1 cellular context compared by ENCODE assay signal in genomic region chr21:41677671-41678015, GRCh38.
TF ChIP-seq lines count a peak whose summit lies in the region.

No MANE protein-coding gene starts in this region.

TF ChIP-seq in HepG2, 621 proteins besides CTCF, POLR2A, EP300 and RAD21 (continued from another document):
- TF ChIP-seq HNF4G (IDR thresholded peaks at IDR 0.05; ENCODE audit: borderline replicate concordance, low read depth, low read length) (no peak), HNF4G (CRISPR knock-in tag; IDR thresholded peaks at IDR 0.05; ENCODE audit: borderline replicate concordance, low read depth) (0 out of 2 replicates have a peak, but pooled peaks have one; percentile 15), ZNF580 (CRISPR knock-in tag; IDR thresholded peaks at IDR 0.05; ENCODE audit: borderline replicate concordance, low read depth) (no peak), SOX5 (CRISPR knock-in tag; IDR thresholded peaks at IDR 0.05; ENCODE audit: borderline replicate concordance) (peak; percentile 21; the same call in 1 of the 2 replicates), GABPA (IDR thresholded peaks at IDR 0.05; ENCODE audit: low read depth, low read length) (no peak), GABPA (CRISPR knock-in tag; IDR thresholded peaks at IDR 0.05; ENCODE audit: low read depth) (peak; percentile 33; the same call in 1 of the 2 replicates), FOXA1 (IDR thresholded peaks at IDR 0.05) (no peak), FOXA1 (CRISPR knock-in tag; IDR thresholded peaks at IDR 0.05) (peak; percentile 43; the same call in 1 of the 2 replicates), MED1 (CRISPR knock-in tag; IDR thresholded peaks at IDR 0.05) (0 out of 2 replicates have a peak, but pooled peaks have one; percentile 10), AHR (CRISPR knock-in tag; IDR thresholded peaks at IDR 0.05) (no peak), FOXP4 (CRISPR knock-in tag; IDR thresholded peaks at IDR 0.05) (peak; percentile 32; the same call in 1 of the 2 replicates), ZNF354B (CRISPR knock-in tag; IDR thresholded peaks at IDR 0.05) (no peak), ETV5 (CRISPR knock-in tag; IDR thresholded peaks at IDR 0.05; ENCODE audit: borderline replicate concordance) (peak; percentile 32; the same call in 1 of the 2 replicates), ETV6 (CRISPR knock-in tag; conservative IDR thresholded peaks at IDR 0.05) (no peak), ZNF138 (CRISPR knock-in tag; IDR thresholded peaks at IDR 0.05; ENCODE audit: low read depth) (no peak), TIGD3 (CRISPR knock-in tag; IDR thresholded peaks at IDR 0.05; ENCODE audit: borderline replicate concordance) (no peak)
